In genomic region chr16:80802902-80803301, GRCh38 we compare ENCODE assay signal across 9 cellular contexts. TPM values are rescaled to one million over a fixed set of nuclear protein-coding genes. Genes with fewer than 3 reads are reported as not detected.
DNase-seq lines count a peak whose midpoint lies in the region; ATAC-seq and TF ChIP-seq lines count a peak whose summit lies in the region.
"Had no signal": no experiment of that assay in that cellular context is flagged by ENCODE, and none has a peak within 500 bp of the region (broad histone marks: within the 10 kb centered on the region; RNA-seq: fewer than 3 reads in every experiment).

No MANE protein-coding gene starts in this region.

- H3K36me3 ChIP-seq in iPS-15b (ENCODE audit: control insufficient read depth, insufficient read depth, low read length) (no peaks in the 10 kb centered on the region), WERI-Rb-1 (no peaks in the 10 kb centered on the region)
- H3K36me3 ChIP-seq: neutrophil had no signal

- H3K27me3 ChIP-seq in iPS-15b (ENCODE audit: control insufficient read depth, insufficient read depth, low read length) (peaks cover 28% of the 10 kb centered on the region), WERI-Rb-1 (ENCODE audit: insufficient read depth, low read depth, severe bottlenecking) (peaks cover 16% of the 10 kb centered on the region)

- peak overlapping the region; percentile 13 for H3K27ac Mint-ChIP-seq in activated T-cell treated with anti-CD3 and anti-CD28 coated beads, Interleukin-2, amount 50 U/mL, for 72 hours
- no peak overlapping the region for H3K27ac Mint-ChIP-seq in stimulated activated memory B cell treated with anti-CD40 and anti-IgM and Interleukin-4, amounts not matched to agents 10 μg/mL and 1 μg/mL and 100 μg/mL, for 72 hours

- no peak for TF ChIP-seq CTCF in WERI-Rb-1 (IDR thresholded peaks at IDR 0.05; ENCODE audit: low read depth, low read length)

- peak; percentile 1 to 7 for DNase-seq in activated CD4-positive, alpha-beta T cell treated with anti-CD3 and anti-CD28 coated beads, Interleukin-2, amount 50 U/mL, for 48 hours
- DNase-seq in activated CD4-positive, alpha-beta T cell treated with anti-CD3 and anti-CD28 coated beads, Interleukin-2, amount 50 U/mL, for 1 hour: no peak
- peak in 1 of 2 donors; percentile 10 for DNase-seq in activated T-cell treated with anti-CD3 and anti-CD28 coated beads, Interleukin-2, amount 50 U/mL, for 72 hours
- DNase-seq in left colon: no peak
- DNase-seq in WERI-Rb-1: no peak

- H3K4me3 ChIP-seq in iPS-15b (ENCODE audit: low read depth, low read length) (peak overlapping the region; percentile 45), WERI-Rb-1 (ENCODE audit: low read depth, low read length) (no peak overlapping the region)

- H3K27ac ChIP-seq in WERI-Rb-1: no peak overlapping the region

- H3K9ac ChIP-seq in iPS-15b (ENCODE audit: low read depth, low read length): no peak overlapping the region

- H3K9me3 Mint-ChIP-seq in activated T-cell treated with anti-CD3 and anti-CD28 coated beads, Interleukin-2, amount 50 U/mL, for 72 hours: peaks cover 1 to 3% of the 10 kb centered on the region in 2 donors
- no peaks in the 10 kb centered on the region for H3K9me3 Mint-ChIP-seq in stimulated activated memory B cell treated with anti-CD40 and anti-IgM and Interleukin-4, amounts not matched to agents 10 μg/mL and 1 μg/mL and 100 μg/mL, for 72 hours

- H3K27me3 Mint-ChIP-seq in activated T-cell treated with anti-CD3 and anti-CD28 coated beads, Interleukin-2, amount 50 U/mL, for 72 hours (ENCODE audit: low read depth): no peaks in the 10 kb centered on the region
- H3K27me3 Mint-ChIP-seq in stimulated activated memory B cell treated with anti-CD40 and anti-IgM and Interleukin-4, amounts not matched to agents 10 μg/mL and 1 μg/mL and 100 μg/mL, for 72 hours: no peaks in the 10 kb centered on the region

- ATAC-seq in activated T-cell treated with anti-CD3 and anti-CD28 coated beads, Interleukin-2, amount 50 U/mL, for 72 hours (replicated peaks in 1 of 2): no peak
- ATAC-seq in stimulated activated memory B cell treated with anti-CD40 and anti-IgM and Interleukin-4, amounts not matched to agents 10 μg/mL and 1 μg/mL and 100 μg/mL, for 72 hours: no peak
- ATAC-seq in HG02642 (IDR thresholded peaks at IDR 0.05; ENCODE audit: poor library complexity, unreplicated experiment): no peak
- no peak for ATAC-seq in left colon

- peaks cover 4% of the 10 kb centered on the region for H3K4me1 ChIP-seq in iPS-15b (ENCODE audit: control insufficient read depth, insufficient read depth, low read length)

- intact Hi-C loops in left colon (cut with DNase I, micrococcal nuclease): no loop called here

- peaks cover 6 to 8% of the 10 kb centered on the region in 2 donors for H3K36me3 Mint-ChIP-seq in activated T-cell treated with anti-CD3 and anti-CD28 coated beads, Interleukin-2, amount 50 U/mL, for 72 hours (ENCODE audit: insufficient read depth in 2 of 2)
- H3K36me3 Mint-ChIP-seq in stimulated activated memory B cell treated with anti-CD40 and anti-IgM and Interleukin-4, amounts not matched to agents 10 μg/mL and 1 μg/mL and 100 μg/mL, for 72 hours: no peaks in the 10 kb centered on the region

- H3K4me1 Mint-ChIP-seq in activated T-cell treated with anti-CD3 and anti-CD28 coated beads, Interleukin-2, amount 50 U/mL, for 72 hours (ENCODE audit: low read depth): peaks cover 43% of the 10 kb centered on the region
- no peaks in the 10 kb centered on the region for H3K4me1 Mint-ChIP-seq in stimulated activated memory B cell treated with anti-CD40 and anti-IgM and Interleukin-4, amounts not matched to agents 10 μg/mL and 1 μg/mL and 100 μg/mL, for 72 hours

- H3K9me3 ChIP-seq in iPS-15b (ENCODE audit: control insufficient read depth, insufficient read depth, low read length) (no peaks in the 10 kb centered on the region), WERI-Rb-1 (ENCODE audit: severe bottlenecking) (no peaks in the 10 kb centered on the region)
- H3K9me3 ChIP-seq: neutrophil had no signal

- peak overlapping the region; percentile 55 to 68 for H3K4me3 Mint-ChIP-seq in activated T-cell treated with anti-CD3 and anti-CD28 coated beads, Interleukin-2, amount 50 U/mL, for 72 hours
- peak overlapping the region; percentile 60 for H3K4me3 Mint-ChIP-seq in stimulated activated memory B cell treated with anti-CD40 and anti-IgM and Interleukin-4, amounts not matched to agents 10 μg/mL and 1 μg/mL and 100 μg/mL, for 72 hours

RNA-seq across cellular contexts. Expression of gene CDYL2, which starts 1.5 kb away (rescaled TPM):
- total RNA-seq in activated T-cell treated with anti-CD3 and anti-CD28 coated beads, Interleukin-2, amount 50 U/mL, for 72 hours: 10 to 100 TPM; 35.9 to 44.3 TPM
- 1 to 10 TPM; 5.0 to 6.3 TPM for total RNA-seq in left colon

Comparison
In these comparisons a context has a peak if more than half of its experiments do, and no peak if none do; other contexts are left out.
1. DNase-seq: peak in activated CD4-positive, alpha-beta T cell treated with anti-CD3 and anti-CD28 coated beads, Interleukin-2, amount 50 U/mL, for 48 hours (2 of 2); none in activated CD4-positive, alpha-beta T cell treated with anti-CD3 and anti-CD28 coated beads, Interleukin-2, amount 50 U/mL, for 1 hour (single experiment), left colon (0 of 2) and WERI-Rb-1 (single experiment).
2. RNA of gene CDYL2, which starts 1.5 kb away (total RNA-seq): 35.9 to 44.3 TPM in activated T-cell treated with anti-CD3 and anti-CD28 coated beads, Interleukin-2, amount 50 U/mL, for 72 hours; 5.0 to 6.3 TPM in left colon; every median in the first group is over 4 times any median in the second.